16 cellular contexts compared by ENCODE assay signal in the genomic region with DNA sequence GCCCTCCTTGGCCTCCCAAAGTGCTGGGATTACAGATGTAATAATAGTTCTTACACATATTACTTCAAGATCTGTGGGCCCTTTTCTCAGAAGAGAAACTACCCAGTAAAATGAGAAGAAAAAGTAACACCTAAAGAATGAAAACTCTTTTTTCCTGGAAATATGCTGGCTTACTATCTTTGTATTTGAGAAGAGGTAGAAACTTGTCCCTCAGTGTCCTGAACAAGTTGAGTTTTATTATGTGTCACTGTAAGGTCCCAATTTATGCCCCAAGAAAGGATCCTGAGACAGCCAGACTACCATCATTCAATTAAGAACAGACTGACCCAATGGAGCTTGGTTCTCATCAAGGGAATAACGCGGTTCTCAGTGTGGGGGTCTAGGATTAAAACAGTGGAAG.
DNase-seq lines count a peak whose midpoint lies in the region; ATAC-seq and TF ChIP-seq lines count a peak whose summit lies in the region.
"Had no signal": no experiment of that assay in that cellular context is flagged by ENCODE, and none has a peak within 500 bp of the region (broad histone marks: within the 10 kb centered on the region; RNA-seq: fewer than 3 reads in every experiment).

No MANE protein-coding gene starts in this region.

- peaks cover 23% of the 10 kb centered on the region for H3K4me1 Mint-ChIP-seq in activated CD4-positive, alpha-beta T cell treated with anti-CD3 and anti-CD28 coated beads, Interleukin-2, amount 10 ng/mL, durations not matched to agents 24 days and 14 days
- H3K4me1 Mint-ChIP-seq in natural killer cell treated with Interleukin-12 subunit alpha and Interleukin-12 subunit beta and Interleukin-15 and Interleukin-18, amount 100 ng/mL, for 72 hours (ENCODE audit: low read depth in 2 of 2) = peaks cover 29 to 52% of the 10 kb centered on the region in 2 donors
- peaks cover 0 to 16% of the 10 kb centered on the region in 2 donors for H3K4me1 Mint-ChIP-seq in natural killer cell
- peaks cover 49% of the 10 kb centered on the region for H3K4me1 Mint-ChIP-seq in activated T-helper 1 cell treated with anti-CD3 and anti-CD28 coated beads, Interleukin-12 subunit alpha, Interleukin-12 subunit beta, Interleukin-2, Interleukin-4 antibody, amounts not matched to agents 30 ng/mL and 10 ng/mL and 1 ng/mL, durations not matched to agents 14 hours and 24 hours and 36 hours (ENCODE audit: low read depth)

- DNase-seq in activated CD4-positive, alpha-beta T cell treated with anti-CD3 and anti-CD28 coated beads, Interleukin-2, amount 10 ng/mL, durations not matched to agents 24 days and 14 days = no peak
- no peak for DNase-seq in activated CD4-positive, alpha-beta T cell treated with anti-CD3 and anti-CD28 coated beads, Interleukin-2, amount 50 U/mL, for 4 hours
- no peak for DNase-seq in natural killer cell treated with Interleukin-12 subunit alpha and Interleukin-12 subunit beta and Interleukin-15 and Interleukin-18, amount 100 ng/mL, for 72 hours (ENCODE audit: low spot score)
- DNase-seq in natural killer cell (no peak), left lobe of liver (ENCODE audit: low spot score) (no peak)
- DNase-seq in activated T-helper 1 cell treated with anti-CD3 and anti-CD28 coated beads, Interleukin-12 subunit alpha, Interleukin-12 subunit beta, Interleukin-2, Interleukin-4 antibody, amounts not matched to agents 30 ng/mL and 10 ng/mL and 1 ng/mL, durations not matched to agents 14 hours and 24 hours and 36 hours (ENCODE audit: low spot score) = no peak
- DNase-seq: CD4-positive, alpha-beta T cell; CD8-positive, alpha-beta memory T cell; DMS 273 treated with DMSO at 0.1 percent for 48 hours; DMS79; GDM1; GM23248; H7; HCEC 1CT had no signal

- H3K27ac Mint-ChIP-seq in activated CD4-positive, alpha-beta T cell treated with anti-CD3 and anti-CD28 coated beads, Interleukin-2, amount 10 ng/mL, durations not matched to agents 24 days and 14 days = no peak overlapping the region
- peak overlapping the region; percentile 66 to 88 for H3K27ac Mint-ChIP-seq in natural killer cell treated with Interleukin-12 subunit alpha and Interleukin-12 subunit beta and Interleukin-15 and Interleukin-18, amount 100 ng/mL, for 72 hours
- H3K27ac Mint-ChIP-seq in natural killer cell = no peak overlapping the region
- peak overlapping the region; percentile 57 for H3K27ac Mint-ChIP-seq in activated T-helper 1 cell treated with anti-CD3 and anti-CD28 coated beads, Interleukin-12 subunit alpha, Interleukin-12 subunit beta, Interleukin-2, Interleukin-4 antibody, amounts not matched to agents 30 ng/mL and 10 ng/mL and 1 ng/mL, durations not matched to agents 14 hours and 24 hours and 36 hours
- H3K27ac Mint-ChIP-seq: B cell; CD4-positive, alpha-beta T cell; CD8-positive, alpha-beta memory T cell had no signal

- H3K9me3 Mint-ChIP-seq in activated CD4-positive, alpha-beta T cell treated with anti-CD3 and anti-CD28 coated beads, Interleukin-2, amount 10 ng/mL, durations not matched to agents 24 days and 14 days = no peaks in the 10 kb centered on the region
- no peaks in the 10 kb centered on the region for H3K9me3 Mint-ChIP-seq in natural killer cell treated with Interleukin-12 subunit alpha and Interleukin-12 subunit beta and Interleukin-15 and Interleukin-18, amount 100 ng/mL, for 72 hours
- no peaks in the 10 kb centered on the region for H3K9me3 Mint-ChIP-seq in natural killer cell
- no peaks in the 10 kb centered on the region for H3K9me3 Mint-ChIP-seq in activated T-helper 1 cell treated with anti-CD3 and anti-CD28 coated beads, Interleukin-12 subunit alpha, Interleukin-12 subunit beta, Interleukin-2, Interleukin-4 antibody, amounts not matched to agents 30 ng/mL and 10 ng/mL and 1 ng/mL, durations not matched to agents 14 hours and 24 hours and 36 hours
- H3K9me3 Mint-ChIP-seq: CD4-positive, alpha-beta T cell; CD8-positive, alpha-beta memory T cell had no signal

- intact Hi-C loops in activated CD4-positive, alpha-beta T cell treated with anti-CD3 and anti-CD28 coated beads, Interleukin-2, amount 10 ng/mL, durations not matched to agents 24 days and 14 days (cut with micrococcal nuclease) = no loop called here
- intact Hi-C loops in natural killer cell (cut with micrococcal nuclease) = no loop called here
- intact Hi-C loops in activated T-helper 1 cell treated with anti-CD3 and anti-CD28 coated beads, Interleukin-12 subunit alpha, Interleukin-12 subunit beta, Interleukin-2, Interleukin-4 antibody, amounts not matched to agents 30 ng/mL and 10 ng/mL and 1 ng/mL, durations not matched to agents 14 hours and 24 hours and 36 hours (cut with micrococcal nuclease) = no loop called here

- peaks cover 5% of the 10 kb centered on the region for H3K36me3 Mint-ChIP-seq in activated CD4-positive, alpha-beta T cell treated with anti-CD3 and anti-CD28 coated beads, Interleukin-2, amount 10 ng/mL, durations not matched to agents 24 days and 14 days (ENCODE audit: low read depth)
- H3K36me3 Mint-ChIP-seq in natural killer cell treated with Interleukin-12 subunit alpha and Interleukin-12 subunit beta and Interleukin-15 and Interleukin-18, amount 100 ng/mL, for 72 hours = no peaks in the 10 kb centered on the region
- H3K36me3 Mint-ChIP-seq in natural killer cell = no peaks in the 10 kb centered on the region
- peaks cover 8% of the 10 kb centered on the region for H3K36me3 Mint-ChIP-seq in activated T-helper 1 cell treated with anti-CD3 and anti-CD28 coated beads, Interleukin-12 subunit alpha, Interleukin-12 subunit beta, Interleukin-2, Interleukin-4 antibody, amounts not matched to agents 30 ng/mL and 10 ng/mL and 1 ng/mL, durations not matched to agents 14 hours and 24 hours and 36 hours (ENCODE audit: low read depth)

- ATAC-seq in natural killer cell treated with Interleukin-12 subunit alpha and Interleukin-12 subunit beta and Interleukin-15 and Interleukin-18, amount 100 ng/mL, for 72 hours = peak; percentile 65 to 79
- no peak for ATAC-seq in natural killer cell
- no peak for ATAC-seq in left lobe of liver
- ATAC-seq: GM12878 had no signal

- no peak for TF ChIP-seq CTCF in natural killer cell (IDR thresholded peaks at IDR 0.05)

- no peaks in the 10 kb centered on the region for H3K27me3 Mint-ChIP-seq in activated CD4-positive, alpha-beta T cell treated with anti-CD3 and anti-CD28 coated beads, Interleukin-2, amount 10 ng/mL, durations not matched to agents 24 days and 14 days
- no peaks in the 10 kb centered on the region for H3K27me3 Mint-ChIP-seq in natural killer cell treated with Interleukin-12 subunit alpha and Interleukin-12 subunit beta and Interleukin-15 and Interleukin-18, amount 100 ng/mL, for 72 hours
- H3K27me3 Mint-ChIP-seq in natural killer cell (ENCODE audit: low read depth in 2 of 2) = no peaks in the 10 kb centered on the region
- peaks cover 2% of the 10 kb centered on the region for H3K27me3 Mint-ChIP-seq in activated T-helper 1 cell treated with anti-CD3 and anti-CD28 coated beads, Interleukin-12 subunit alpha, Interleukin-12 subunit beta, Interleukin-2, Interleukin-4 antibody, amounts not matched to agents 30 ng/mL and 10 ng/mL and 1 ng/mL, durations not matched to agents 14 hours and 24 hours and 36 hours (ENCODE audit: insufficient read depth)
- H3K27me3 Mint-ChIP-seq: B cell; CD4-positive, alpha-beta T cell; CD8-positive, alpha-beta memory T cell had no signal

- peak overlapping the region; percentile 1 for H3K4me3 Mint-ChIP-seq in activated CD4-positive, alpha-beta T cell treated with anti-CD3 and anti-CD28 coated beads, Interleukin-2, amount 10 ng/mL, durations not matched to agents 24 days and 14 days
- peak overlapping the region; percentile 46 for H3K4me3 Mint-ChIP-seq in natural killer cell treated with Interleukin-12 subunit alpha and Interleukin-12 subunit beta and Interleukin-15 and Interleukin-18, amount 100 ng/mL, for 72 hours
- no peak overlapping the region for H3K4me3 Mint-ChIP-seq in natural killer cell
- no peak overlapping the region for H3K4me3 Mint-ChIP-seq in activated T-helper 1 cell treated with anti-CD3 and anti-CD28 coated beads, Interleukin-12 subunit alpha, Interleukin-12 subunit beta, Interleukin-2, Interleukin-4 antibody, amounts not matched to agents 30 ng/mL and 10 ng/mL and 1 ng/mL, durations not matched to agents 14 hours and 24 hours and 36 hours
- H3K4me3 Mint-ChIP-seq: B cell; CD4-positive, alpha-beta T cell; CD8-positive, alpha-beta memory T cell had no signal

Comparison
In these comparisons a context has a peak if more than half of its experiments do, and no peak if none do; other contexts are left out.
1. H3K27ac Mint-ChIP-seq: peak in natural killer cell treated with Interleukin-12 subunit alpha and Interleukin-12 subunit beta and Interleukin-15 and Interleukin-18, amount 100 ng/mL, for 72 hours (2 of 2) and activated T-helper 1 cell treated with anti-CD3 and anti-CD28 coated beads, Interleukin-12 subunit alpha, Interleukin-12 subunit beta, Interleukin-2, Interleukin-4 antibody, amounts not matched to agents 30 ng/mL and 10 ng/mL and 1 ng/mL, durations not matched to agents 14 hours and 24 hours and 36 hours (single experiment); none in activated CD4-positive, alpha-beta T cell treated with anti-CD3 and anti-CD28 coated beads, Interleukin-2, amount 10 ng/mL, durations not matched to agents 24 days and 14 days (single experiment) and natural killer cell (0 of 2).
2. H3K4me3 Mint-ChIP-seq: peak in activated CD4-positive, alpha-beta T cell treated with anti-CD3 and anti-CD28 coated beads, Interleukin-2, amount 10 ng/mL, durations not matched to agents 24 days and 14 days (single experiment) and natural killer cell treated with Interleukin-12 subunit alpha and Interleukin-12 subunit beta and Interleukin-15 and Interleukin-18, amount 100 ng/mL, for 72 hours (single experiment); none in natural killer cell (single experiment) and activated T-helper 1 cell treated with anti-CD3 and anti-CD28 coated beads, Interleukin-12 subunit alpha, Interleukin-12 subunit beta, Interleukin-2, Interleukin-4 antibody, amounts not matched to agents 30 ng/mL and 10 ng/mL and 1 ng/mL, durations not matched to agents 14 hours and 24 hours and 36 hours (single experiment).
3. ATAC-seq: peak in natural killer cell treated with Interleukin-12 subunit alpha and Interleukin-12 subunit beta and Interleukin-15 and Interleukin-18, amount 100 ng/mL, for 72 hours (2 of 2); none in natural killer cell (0 of 3) and left lobe of liver (single experiment).